24 cellular contexts compared by ENCODE assay signal in genomic region chr4:77187231-77187630, GRCh38. TPM values are rescaled to one million over a fixed set of nuclear protein-coding genes. Genes with fewer than 3 reads are reported as not detected.
DNase-seq lines count a peak whose midpoint lies in the region; ATAC-seq lines count a peak whose summit lies in the region.
"Had no signal": no experiment of that assay in that cellular context is flagged by ENCODE, and none has a peak within 500 bp of the region (broad histone marks: within the 10 kb centered on the region; RNA-seq: fewer than 3 reads in every experiment).

No MANE protein-coding gene starts in this region.

- no peak overlapping the region for H3K4me2 ChIP-seq in neuronal stem cell (ENCODE audit: insufficient read depth, low read length, poor library complexity, severe bottlenecking)

- H3K14ac ChIP-seq in neuronal stem cell (ENCODE audit: low read length): no peak overlapping the region

- H3K27me3 ChIP-seq in neuronal stem cell (ENCODE audit: control insufficient read depth in 3 of 3, insufficient read depth in 3 of 3, low read depth in 1 of 3, low read length in 3 of 3): no peaks in the 10 kb centered on the region
- H3K27me3 ChIP-seq: heart right ventricle, stomach had no signal

- in situ Hi-C loops in G401 (cut with HindIII; ENCODE audit: low sequenced_read_pairs): no loop called here

- peaks cover 11 to 13% of the 10 kb centered on the region in 2 donors for H3K4me1 ChIP-seq in neuronal stem cell (ENCODE audit: control insufficient read depth in 2 of 2, insufficient read depth in 1 of 2, low read depth in 1 of 2, low read length in 2 of 2)
- H3K4me1 ChIP-seq: psoas muscle, stomach had no signal

- no peak overlapping the region for H4K91ac ChIP-seq in neuronal stem cell (ENCODE audit: low read depth, low read length, poor library complexity)

- H3K9me3 ChIP-seq in neuronal stem cell (replicated peaks in 1 of 2; ENCODE audit: control insufficient read depth in 2 of 2, insufficient read depth in 1 of 2, low read depth in 1 of 2, low read length in 2 of 2): no peaks in the 10 kb centered on the region
- H3K9me3 ChIP-seq: heart right ventricle, left ventricle myocardium inferior, psoas muscle, stomach had no signal

- H2AK5ac ChIP-seq in neuronal stem cell (ENCODE audit: low read depth, low read length): no peak overlapping the region

- no peaks in the 10 kb centered on the region for H3K79me1 ChIP-seq in neuronal stem cell (ENCODE audit: low read depth, low read length)

- no peak overlapping the region for H2BK12ac ChIP-seq in neuronal stem cell (ENCODE audit: low read length)

- no peak overlapping the region for H3K4ac ChIP-seq in neuronal stem cell (ENCODE audit: low read length)

- H3K18ac ChIP-seq in neuronal stem cell (ENCODE audit: low read length): no peak overlapping the region

- peak; percentile 97 for DNase-seq in G401 (ENCODE audit: low spot score)
- peak; percentile 83 for DNase-seq in NCI-H2171 treated with DMSO at 0.1 percent for 48 hours (lab: John Stamatoyannopoulos, UW)
- peak; percentile 48 to 83 for DNase-seq in cerebellar nuclear complex (lab: John Stamatoyannopoulos, UW)
- no peak for DNase-seq in neuronal stem cell (ENCODE audit: low spot score)
- DNase-seq: activated CD4-positive, alpha-beta T cell treated with anti-CD3 and anti-CD28 coated beads, Interleukin-2, amount 10 ng/mL, durations not matched to agents 24 days and 14 days; CD8-positive, alpha-beta T cell; HCEC 1CT; heart right ventricle; left ventricle myocardium inferior; midbrain; NCI-H510A; PC-3; psoas muscle; SHP77 treated with DMSO at 0.1 percent for 48 hours; small intestine; stimulated activated CD4-positive, alpha-beta T cell treated with anti-CD3 and anti-CD28 coated beads, Interleukin-2, amount 100 ng/mL, for 48 hours; stomach; T-cell; trophoblast cell had no signal

- no peak overlapping the region for H3K4me3 ChIP-seq in neuronal stem cell (ENCODE audit: low read length in 2 of 2)
- H3K4me3 ChIP-seq: heart right ventricle, left ventricle myocardium inferior, psoas muscle, stomach had no signal

- no CpG with 5 or more reads among the region's 2 CpGs for WGBS in neuronal stem cell (ENCODE audit: extremely low coverage in 2 of 2, insufficient read length in 2 of 2, insufficient replicate concordance in 1 of 2), 2 donors

- no peak overlapping the region for H4K8ac ChIP-seq in neuronal stem cell (ENCODE audit: low read depth, low read length)

- H3K23ac ChIP-seq in neuronal stem cell (ENCODE audit: low read depth, low read length, poor library complexity): no peak overlapping the region

- no peak overlapping the region for H3K27ac ChIP-seq in neuronal stem cell (replicated peaks; ENCODE audit: low read length)
- H3K27ac ChIP-seq: heart right ventricle, left ventricle myocardium inferior, psoas muscle, stomach had no signal

- no peak overlapping the region for H2BK120ac ChIP-seq in neuronal stem cell (ENCODE audit: low read depth, low read length)

- H2AFZ ChIP-seq in neuronal stem cell (ENCODE audit: low read length): peak overlapping the region; percentile 11

- no peak overlapping the region for H3K9ac ChIP-seq in neuronal stem cell (ENCODE audit: low read depth, low read length, poor library complexity)

- ATAC-seq in HG02678 (IDR thresholded peaks at IDR 0.05; ENCODE audit: unreplicated experiment) (no peak), HG02642 (IDR thresholded peaks at IDR 0.05; ENCODE audit: poor library complexity, unreplicated experiment) (no peak), HG02840 (IDR thresholded peaks at IDR 0.05; ENCODE audit: low FRiP score, unreplicated experiment) (no peak), GM21619 (IDR thresholded peaks at IDR 0.05; ENCODE audit: unreplicated experiment) (no peak)
- ATAC-seq: activated naive CD4-positive, alpha-beta T cell treated with anti-CD3 and anti-CD28 coated beads, Interleukin-2, amount 50 U/mL, for 72 hours; CD8-positive, alpha-beta T cell; heart right ventricle; PC-3; psoas muscle; T-cell had no signal

- H2BK15ac ChIP-seq in neuronal stem cell (ENCODE audit: low read length): no peak overlapping the region

- H3K36me3 ChIP-seq in neuronal stem cell (replicated peaks in 1 of 2; ENCODE audit: control insufficient read depth in 2 of 2, insufficient read depth in 2 of 2, low read length in 2 of 2): no peaks in the 10 kb centered on the region
- H3K36me3 ChIP-seq: heart right ventricle, left ventricle myocardium inferior, stomach had no signal

- no peak overlapping the region for H2BK5ac ChIP-seq in neuronal stem cell (ENCODE audit: low read length)

RNA-seq across cellular contexts. Expression of gene CCNG2, which starts 30.2 kb away (rescaled TPM):
- total RNA-seq in G401 (2014; rRNA removed; shearing (Covaris generic)): 16.3 and 20.2 TPM in 2 replicates
- polyA plus RNA-seq in neuronal stem cell (2013, experiment 1 of 2): 66.4 TPM
- polyA plus RNA-seq in neuronal stem cell (2013, experiment 2 of 2): 67.3 TPM
